In the genomic region with DNA sequence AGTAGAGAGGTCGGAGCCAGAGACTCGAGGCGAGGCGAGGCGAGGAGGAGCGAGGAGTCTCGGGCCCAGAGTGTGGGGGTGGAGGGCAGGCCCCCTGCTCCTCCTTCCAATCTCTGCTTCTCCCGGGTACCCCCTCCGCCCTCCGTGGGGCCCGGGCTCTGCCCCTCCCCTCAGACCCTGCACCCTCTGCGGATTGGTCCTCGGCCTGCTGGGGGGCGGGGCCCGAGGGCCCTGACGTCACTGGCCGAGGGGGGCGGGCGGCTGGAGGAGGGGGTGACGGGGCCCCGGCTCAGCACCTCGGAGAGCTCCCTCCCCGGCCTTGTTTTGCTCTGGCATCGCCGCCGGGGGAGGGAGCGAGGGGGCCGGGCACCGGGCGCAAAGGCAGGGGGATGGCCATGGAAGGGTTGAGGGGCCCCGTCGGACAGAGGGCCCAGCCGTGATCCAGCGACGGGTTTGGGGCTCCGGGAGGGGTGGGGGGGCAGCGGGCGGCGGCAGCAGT, we compare ENCODE assay signal across 8 cellular contexts. TPM values are rescaled to one million over a fixed set of nuclear protein-coding genes. Genes with fewer than 3 reads are reported as not detected.
A peak's percentile ranks its signal among the peaks of the same experiment; 100 is the strongest.
DNase-seq lines count a peak whose midpoint lies in the region; ATAC-seq, FAIRE-seq and TF ChIP-seq lines count a peak whose summit lies in the region.

A gene (plus strand): TSS at position 282 of the 499 bp plus-strand sequence. CDS start 232 bp downstream, outside the sequence.

- H3K9me3 Mint-ChIP-seq in mesothelial cell of epicardium = no peaks in the 10 kb centered on the region

- no peaks in the 10 kb centered on the region for H3K36me3 Mint-ChIP-seq in mesothelial cell of epicardium

- H3K4me3 Mint-ChIP-seq in mesothelial cell of epicardium = peak within 1 kb of the TSS; percentile 60

- H3K27ac Mint-ChIP-seq in mesothelial cell of epicardium = no peak within 1 kb of the TSS

- ATAC-seq in HG02870 (IDR thresholded peaks at IDR 0.05; ENCODE audit: unreplicated experiment) = no peak

- peak; percentile 75 for DNase-seq in CD1c-positive myeloid dendritic cell (ENCODE audit: extremely low spot score)
- peak; percentile 98 for DNase-seq in HTR-8/SVneo (ENCODE audit: insufficient read length, low spot score)
- DNase-seq in NOMO-1 treated with DMSO at 0.1 percent for 48 hours (lab: John Stamatoyannopoulos, UW; ENCODE audit: unreplicated experiment) = peak; percentile 32
- DNase-seq in activated T-cell treated with anti-CD3 and anti-CD28 coated beads for 4 hours = peak; percentile 78
- peak; percentile 97 for DNase-seq in epidermal melanocyte (ENCODE audit: insufficient read length, low spot score)
- DNase-seq in mesothelial cell of epicardium (ENCODE audit: low spot score in 2 of 2, unreplicated experiment in 2 of 2) = peak; percentile 92 to 97
- peak; percentile 79 for DNase-seq in stimulated activated CD8-positive, alpha-beta memory T cell treated with anti-CD3 and anti-CD28 coated beads, Interleukin-15, amount 100 ng/mL, for 1 hour (ENCODE audit: low read depth)

- peaks cover 75% of the 10 kb centered on the region for H3K27me3 Mint-ChIP-seq in mesothelial cell of epicardium (ENCODE audit: low read depth)

- peaks cover 2% of the 10 kb centered on the region for H3K4me1 Mint-ChIP-seq in mesothelial cell of epicardium

- TF ChIP-seq CTCF in mesothelial cell of epicardium (IDR thresholded peaks at IDR 0.05; ENCODE audit: unreplicated experiment) = no peak

- FAIRE-seq in HTR-8/SVneo (lab: Jason Lieb, UNC) = peak; percentile 94

RNA-seq across cellular contexts. Expression of the gene that starts here (rescaled TPM):
- total RNA-seq in mesothelial cell of epicardium = 0.34 to 0.60 TPM (median 0.53 TPM) in 3 replicates

Comparison
In these comparisons a context has a peak if more than half of its experiments do, and no peak if none do; other contexts are left out.
1. Peak in DNase-seq in mesothelial cell of epicardium; RNA of the gene not detected or under 1 TPM.
2. DNase-seq: peak in every context shown above with its lines; median percentile 98 in HTR-8/SVneo; 97 in epidermal melanocyte; 94 in mesothelial cell of epicardium; 79 in stimulated activated CD8-positive, alpha-beta memory T cell treated with anti-CD3 and anti-CD28 coated beads, Interleukin-15, amount 100 ng/mL, for 1 hour; 78 in activated T-cell treated with anti-CD3 and anti-CD28 coated beads for 4 hours; 75 in CD1c-positive myeloid dendritic cell; 32 in NOMO-1 treated with DMSO at 0.1 percent for 48 hours.